18 cellular contexts compared by ENCODE assay signal in genomic region chr13:99398916-99399622, GRCh38.
A peak's percentile ranks its signal among the peaks of the same experiment; 100 is the strongest.
DNase-seq lines count a peak whose midpoint lies in the region; ATAC-seq and TF ChIP-seq lines count a peak whose summit lies in the region.
"Had no signal": no experiment of that assay in that cellular context is flagged by ENCODE, and none has a peak within 500 bp of the region (broad histone marks: within the 10 kb centered on the region; RNA-seq: fewer than 3 reads in every experiment).

No MANE protein-coding gene starts in this region.

- intact Hi-C loops in activated CD4-positive, alpha-beta T cell treated with anti-CD3 and anti-CD28 coated beads for 36 hours (cut with DNase I, micrococcal nuclease): no loop called here
- intact Hi-C loops in lower lobe of right lung (cut with DNase I) (no loop called here), aorta (cut with DNase I) (no loop called here), spleen (cut with DNase I; ENCODE audit: low total_unique reads) (no loop called here)

- H3K27ac Mint-ChIP-seq in activated CD4-positive, alpha-beta T cell treated with anti-CD3 and anti-CD28 coated beads for 36 hours: no peak overlapping the region
- H3K27ac Mint-ChIP-seq in activated naive CD8-positive, alpha-beta T cell: peak overlapping the region; percentile 50
- no peak overlapping the region for H3K27ac Mint-ChIP-seq in activated naive CD8-positive, alpha-beta T cell treated with anti-CD3 and anti-CD28 coated beads for 36 hours

- DNase-seq in activated CD4-positive, alpha-beta T cell treated with anti-CD3 and anti-CD28 coated beads for 36 hours: peak; percentile 1
- DNase-seq in activated CD4-positive, alpha-beta T cell treated with anti-CD3 and anti-CD28 coated beads for 4 hours: no peak
- DNase-seq in activated naive CD8-positive, alpha-beta T cell treated with anti-CD3 and anti-CD28 coated beads for 36 hours: no peak
- DNase-seq in lower lobe of right lung: peak; percentile 40
- peak; percentile 15 to 53 for DNase-seq in aorta
- no peak for DNase-seq in spleen
- DNase-seq: DMS 273 treated with DMSO at 0.1 percent for 48 hours, Kasumi-1, NCI-H1105 treated with DMSO at 0.1 percent for 48 hours, NCI-H187 treated with DMSO at 0.1 percent for 48 hours, NCI-H446 treated with DMSO at 0.1 percent for 48 hours, NCI-H748 treated with DMSO at 0.1 percent for 48 hours, PC-9 had no signal

- H3K4me1 ChIP-seq in lower lobe of right lung (no peaks in the 10 kb centered on the region), aorta (ENCODE audit: control insufficient read depth in 1 of 2, insufficient read depth in 2 of 2, low read length in 2 of 2) (no peaks in the 10 kb centered on the region), spleen (no peaks in the 10 kb centered on the region)
- H3K4me1 ChIP-seq: BLaER1, HAP-1 had no signal

- H3K9me3 Mint-ChIP-seq in activated CD4-positive, alpha-beta T cell treated with anti-CD3 and anti-CD28 coated beads for 36 hours (ENCODE audit: low read depth): peaks cover 8% of the 10 kb centered on the region
- H3K9me3 Mint-ChIP-seq in activated naive CD8-positive, alpha-beta T cell (ENCODE audit: low read depth): no peaks in the 10 kb centered on the region
- H3K9me3 Mint-ChIP-seq in activated naive CD8-positive, alpha-beta T cell treated with anti-CD3 and anti-CD28 coated beads for 36 hours: peaks cover 7% of the 10 kb centered on the region

- peaks cover 45% of the 10 kb centered on the region for H3K4me1 Mint-ChIP-seq in activated CD4-positive, alpha-beta T cell treated with anti-CD3 and anti-CD28 coated beads for 36 hours
- H3K4me1 Mint-ChIP-seq in activated naive CD8-positive, alpha-beta T cell (ENCODE audit: low read depth): peaks cover 40% of the 10 kb centered on the region
- peaks cover 37% of the 10 kb centered on the region for H3K4me1 Mint-ChIP-seq in activated naive CD8-positive, alpha-beta T cell treated with anti-CD3 and anti-CD28 coated beads for 36 hours

- H3K27me3 ChIP-seq in lower lobe of right lung (ENCODE audit: low read depth): no peaks in the 10 kb centered on the region
- H3K27me3 ChIP-seq in aorta (ENCODE audit: control insufficient read depth in 1 of 2, insufficient read depth in 2 of 2, low read length in 1 of 2): no peaks in the 10 kb centered on the region
- no peaks in the 10 kb centered on the region for H3K27me3 ChIP-seq in spleen (replicated peaks in 1 of 7)
- H3K27me3 ChIP-seq: BLaER1 had no signal

- CTCF ChIA-PET in activated CD4-positive, alpha-beta T cell treated with anti-CD3 and anti-CD28 coated beads for 36 hours (lab: Charles Lee): interaction anchor here (1.8 to 3.2 kb wide), 2 partner anchors 12 to 14 kb away, joined by 4 to 17 read pairs; no protein-coding TSS in a partner anchor

- H3K36me3 Mint-ChIP-seq in activated CD4-positive, alpha-beta T cell treated with anti-CD3 and anti-CD28 coated beads for 36 hours (ENCODE audit: low read depth): peaks cover 25% of the 10 kb centered on the region
- no peaks in the 10 kb centered on the region for H3K36me3 Mint-ChIP-seq in activated naive CD8-positive, alpha-beta T cell
- peaks cover 28% of the 10 kb centered on the region for H3K36me3 Mint-ChIP-seq in activated naive CD8-positive, alpha-beta T cell treated with anti-CD3 and anti-CD28 coated beads for 36 hours

- no peaks in the 10 kb centered on the region for H3K27me3 Mint-ChIP-seq in activated CD4-positive, alpha-beta T cell treated with anti-CD3 and anti-CD28 coated beads for 36 hours
- no peaks in the 10 kb centered on the region for H3K27me3 Mint-ChIP-seq in activated naive CD8-positive, alpha-beta T cell
- H3K27me3 Mint-ChIP-seq in activated naive CD8-positive, alpha-beta T cell treated with anti-CD3 and anti-CD28 coated beads for 36 hours: no peaks in the 10 kb centered on the region

- 94 to 96% methylated on average over 11 of the region's 11 CpGs for WGBS in aorta, 2 donors
- WGBS in spleen, 5 donors: 93 to 97% (median 95%) methylated on average over 11 of the region's 11 CpGs

- H3K36me3 ChIP-seq in lower lobe of right lung (no peaks in the 10 kb centered on the region), aorta (ENCODE audit: control insufficient read depth in 1 of 2, insufficient read depth in 2 of 2, low read length in 1 of 2) (no peaks in the 10 kb centered on the region), spleen (no peaks in the 10 kb centered on the region)
- H3K36me3 ChIP-seq: BLaER1, HAP-1 had no signal

- no peak for ATAC-seq in activated CD4-positive, alpha-beta T cell treated with anti-CD3 and anti-CD28 coated beads for 36 hours
- no peak for ATAC-seq in lower lobe of right lung
- ATAC-seq in aorta (ENCODE audit: low FRiP score): no peak
- no peak for ATAC-seq in GM18505 (IDR thresholded peaks at IDR 0.05; ENCODE audit: unreplicated experiment)

- no peak overlapping the region for H3K4me3 ChIP-seq in lower lobe of right lung
- no peak overlapping the region for H3K4me3 ChIP-seq in aorta (ENCODE audit: low read length in 2 of 2)
- no peak overlapping the region for H3K4me3 ChIP-seq in spleen
- H3K4me3 ChIP-seq: BLaER1, HAP-1, PC-9 had no signal

- H3K9me3 ChIP-seq in lower lobe of right lung (no peaks in the 10 kb centered on the region), aorta (ENCODE audit: control insufficient read depth, low read length) (no peaks in the 10 kb centered on the region), spleen (no peaks in the 10 kb centered on the region)
- H3K9me3 ChIP-seq: HAP-1 had no signal

- H3K4me3 Mint-ChIP-seq in activated CD4-positive, alpha-beta T cell treated with anti-CD3 and anti-CD28 coated beads for 36 hours: peak overlapping the region; percentile 50
- H3K4me3 Mint-ChIP-seq in activated naive CD8-positive, alpha-beta T cell: no peak overlapping the region
- H3K4me3 Mint-ChIP-seq in activated naive CD8-positive, alpha-beta T cell treated with anti-CD3 and anti-CD28 coated beads for 36 hours: no peak overlapping the region

- TF ChIP-seq POLR2A in GM18505 (IDR thresholded peaks at IDR 0.05; ENCODE audit: borderline replicate concordance, extremely low read depth, insufficient read depth, insufficient read length) (no peak), spleen (IDR thresholded peaks at IDR 0.05) (no peak)

- TF ChIP-seq CTCF in lower lobe of right lung (IDR thresholded peaks at IDR 0.05): no peak
- no peak for TF ChIP-seq CTCF in spleen (IDR thresholded peaks at IDR 0.05 in 8 of 11, conservative IDR thresholded peaks at IDR 0.05 in 3 of 11)

- H3K27ac ChIP-seq in lower lobe of right lung (no peak overlapping the region), aorta (ENCODE audit: low read depth in 1 of 2, low read length in 2 of 2) (no peak overlapping the region), spleen (no peak overlapping the region)
- H3K27ac ChIP-seq: 22Rv1, BLaER1, PC-9 had no signal

- POLR2A ChIA-PET in activated CD4-positive, alpha-beta T cell treated with anti-CD3 and anti-CD28 coated beads for 36 hours (lab: Charles Lee): interaction anchor here (0.6 kb wide), 1 partner anchor 13 kb away, joined by 3 read pairs; no protein-coding TSS in a partner anchor

Comparison
In these comparisons a context has a peak if more than half of its experiments do, and no peak if none do; other contexts are left out.
1. DNase-seq: peak in activated CD4-positive, alpha-beta T cell treated with anti-CD3 and anti-CD28 coated beads for 36 hours (single experiment), lower lobe of right lung (single experiment) and aorta (2 of 2); none in activated CD4-positive, alpha-beta T cell treated with anti-CD3 and anti-CD28 coated beads for 4 hours (0 of 2), activated naive CD8-positive, alpha-beta T cell treated with anti-CD3 and anti-CD28 coated beads for 36 hours (single experiment) and spleen (single experiment).